In the genomic region with DNA sequence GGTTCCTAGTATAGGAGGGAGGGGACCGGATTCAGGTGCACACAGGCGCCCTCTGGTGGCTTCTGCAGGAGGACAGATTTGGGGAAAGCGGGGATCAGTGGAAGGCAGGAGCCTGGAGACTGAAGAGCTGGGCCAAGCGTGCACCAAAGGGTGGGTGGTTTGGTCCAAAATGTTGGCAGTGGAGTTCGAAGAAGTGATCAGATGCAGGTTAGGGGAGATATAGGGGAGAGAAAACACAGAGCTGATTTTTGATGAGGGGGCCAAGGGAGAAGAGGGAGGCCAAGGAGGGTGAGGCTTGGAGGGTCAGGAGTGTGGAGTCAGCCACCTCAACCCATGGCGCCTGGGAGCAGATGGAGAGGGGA, we compare ENCODE assay signal across 1 cellular context.
TF ChIP-seq lines count a peak whose summit lies in the region.

No MANE protein-coding gene starts in this region.

TF ChIP-seq in HepG2, 621 proteins besides CTCF, POLR2A, EP300 and RAD21 (continued from another document):
- no peak for TF ChIP-seq TARDBP (CRISPR knock-in tag; IDR thresholded peaks at IDR 0.05)
- peak; percentile 44; the same call in 1 of the 2 replicates for TF ChIP-seq KDM2A (CRISPR knock-in tag; IDR thresholded peaks at IDR 0.05; ENCODE audit: borderline replicate concordance, low read depth)
- 0 out of 2 replicates have a peak, but pooled peaks have one; percentile 37 for TF ChIP-seq ZNF124 (CRISPR knock-in tag; IDR thresholded peaks at IDR 0.05)
- no peak for TF ChIP-seq ZNF354B (CRISPR knock-in tag; IDR thresholded peaks at IDR 0.05)
- TF ChIP-seq ZC3H13 (CRISPR knock-in tag; IDR thresholded peaks at IDR 0.05) = no peak
- TF ChIP-seq, protein P1, sequence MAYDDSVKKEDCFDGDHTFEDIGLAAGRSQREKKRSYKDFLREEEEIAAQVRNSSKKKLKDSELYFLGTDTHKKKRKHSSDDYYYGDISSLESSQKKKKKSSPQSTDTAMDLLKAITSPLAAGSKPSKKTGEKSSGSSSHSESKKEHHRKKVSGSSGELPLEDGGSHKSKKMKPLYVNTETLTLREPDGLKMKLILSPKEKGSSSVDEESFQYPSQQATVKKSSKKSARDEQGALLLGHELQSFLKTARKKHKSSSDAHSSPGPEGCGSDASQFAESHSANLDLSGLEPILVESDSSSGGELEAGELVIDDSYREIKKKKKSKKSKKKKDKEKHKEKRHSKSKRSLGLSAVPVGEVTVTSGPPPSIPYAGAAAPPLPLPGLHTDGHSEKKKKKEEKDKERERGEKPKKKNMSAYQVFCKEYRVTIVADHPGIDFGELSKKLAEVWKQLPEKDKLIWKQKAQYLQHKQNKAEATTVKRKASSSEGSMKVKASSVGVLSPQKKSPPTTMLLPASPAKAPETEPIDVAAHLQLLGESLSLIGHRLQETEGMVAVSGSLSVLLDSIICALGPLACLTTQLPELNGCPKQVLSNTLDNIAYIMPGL (CRISPR knock-in tag; IDR thresholded peaks at IDR 0.05; ENCODE audit: borderline replicate concordance in 1 of 2, low read depth in 1 of 2) = peak in 1 of 2 experiments; percentile 79; a peak in 3 of 4 replicates
- TF ChIP-seq ELF3 (CRISPR knock-in tag; IDR thresholded peaks at IDR 0.05) = peak; percentile 63
- TF ChIP-seq GABPA (IDR thresholded peaks at IDR 0.05; ENCODE audit: low read depth, low read length) = no peak
- peak; percentile 30; the same call in 1 of the 2 replicates for TF ChIP-seq GABPA (CRISPR knock-in tag; IDR thresholded peaks at IDR 0.05; ENCODE audit: low read depth)
- TF ChIP-seq ZSCAN29 (CRISPR knock-in tag; conservative IDR thresholded peaks at IDR 0.05) = no peak
- peak; percentile 89 for TF ChIP-seq ZNF335 (CRISPR knock-in tag; IDR thresholded peaks at IDR 0.05)
- TF ChIP-seq, protein P2, sequence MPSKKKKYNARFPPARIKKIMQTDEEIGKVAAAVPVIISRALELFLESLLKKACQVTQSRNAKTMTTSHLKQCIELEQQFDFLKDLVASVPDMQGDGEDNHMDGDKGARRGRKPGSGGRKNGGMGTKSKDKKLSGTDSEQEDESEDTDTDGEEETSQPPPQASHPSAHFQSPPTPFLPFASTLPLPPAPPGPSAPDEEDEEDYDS (CRISPR knock-in tag; IDR thresholded peaks at IDR 0.05) = peak; percentile 34; the same call in 1 of the 2 replicates
- TF ChIP-seq ETV5 (CRISPR knock-in tag; IDR thresholded peaks at IDR 0.05; ENCODE audit: borderline replicate concordance) = peak; percentile 55; the same call in 1 of the 2 replicates
- TF ChIP-seq HOXA9 (CRISPR knock-in tag; IDR thresholded peaks at IDR 0.05; ENCODE audit: borderline replicate concordance) = no peak
- peak; percentile 79 for TF ChIP-seq ELF1 (CRISPR knock-in tag; IDR thresholded peaks at IDR 0.05)
- TF ChIP-seq STAG1 (CRISPR knock-in tag; IDR thresholded peaks at IDR 0.05) = peak; percentile 59
- TF ChIP-seq POLR2AphosphoS5 (IDR thresholded peaks at IDR 0.05; ENCODE audit: low read depth, low read length) = no peak
- TF ChIP-seq KMT2B (CRISPR knock-in tag; IDR thresholded peaks at IDR 0.05) = peak; percentile 21; the same call in 1 of the 2 replicates
- TF ChIP-seq ZNF652 (CRISPR knock-in tag; IDR thresholded peaks at IDR 0.05; ENCODE audit: borderline replicate concordance, low read depth) = no peak
- no peak for TF ChIP-seq ZNF543 (CRISPR knock-in tag; IDR thresholded peaks at IDR 0.05)
- TF ChIP-seq ATRX (CRISPR knock-in tag; IDR thresholded peaks at IDR 0.05; ENCODE audit: borderline replicate concordance) = no peak
- TF ChIP-seq REPIN1 (CRISPR knock-in tag; IDR thresholded peaks at IDR 0.05; ENCODE audit: borderline replicate concordance, low read depth) = peak; percentile 41; the same call in 1 of the 2 replicates
- no peak for TF ChIP-seq ZNF501 (CRISPR knock-in tag; IDR thresholded peaks at IDR 0.05)
- no peak for TF ChIP-seq SNRNP70 (IDR thresholded peaks at IDR 0.05; ENCODE audit: low read depth, low read length)
- TF ChIP-seq ZNF687 (CRISPR knock-in tag; IDR thresholded peaks at IDR 0.05) = peak; percentile 40
